Comparison of ENCODE assay signal across 19 cellular contexts in genomic region chr6:36249010-36249409, GRCh38. TPM values are rescaled to one million over a fixed set of nuclear protein-coding genes. Genes with fewer than 3 reads are reported as not detected.
DNase-seq lines count a peak whose midpoint lies in the region; ATAC-seq, FAIRE-seq and TF ChIP-seq lines count a peak whose summit lies in the region.
"Had no signal": no experiment of that assay in that cellular context is flagged by ENCODE, and none has a peak within 500 bp of the region (broad histone marks: within the 10 kb centered on the region; RNA-seq: fewer than 3 reads in every experiment).

No MANE protein-coding gene starts in this region.

- no peak overlapping the region for H3K4me3 ChIP-seq in bronchial epithelial cell (ENCODE audit: low read depth, low read length)
- H3K4me3 ChIP-seq in aorta (ENCODE audit: low read length in 2 of 2): no peak overlapping the region
- H3K4me3 ChIP-seq: ascending aorta, heart left ventricle, right lobe of liver had no signal

- peak; percentile 9 for TF ChIP-seq CTCF in bronchial epithelial cell (IDR thresholded peaks at IDR 0.05; ENCODE audit: insufficient read depth, low read length, severe bottlenecking)

- no peaks in the 10 kb centered on the region for H3K9me3 ChIP-seq in aorta (ENCODE audit: control insufficient read depth, low read length)
- H3K9me3 ChIP-seq: ascending aorta, heart left ventricle, right lobe of liver had no signal

- FAIRE-seq in bronchial epithelial cell (lab: Jason Lieb, UNC): no peak

- no peaks in the 10 kb centered on the region for H3K27me3 ChIP-seq in bronchial epithelial cell (ENCODE audit: control insufficient read depth, insufficient read depth, low read length)
- H3K27me3 ChIP-seq in aorta (ENCODE audit: control insufficient read depth in 1 of 2, insufficient read depth in 2 of 2, low read length in 1 of 2): no peaks in the 10 kb centered on the region
- H3K27me3 ChIP-seq: ascending aorta, heart left ventricle, right lobe of liver had no signal

- H3K4me1 ChIP-seq in aorta (ENCODE audit: control insufficient read depth in 1 of 2, insufficient read depth in 2 of 2, low read length in 2 of 2): peaks cover 0 to 1% of the 10 kb centered on the region in 2 donors
- H3K4me1 ChIP-seq: ascending aorta, right lobe of liver had no signal

- H3K36me3 ChIP-seq in bronchial epithelial cell (ENCODE audit: control insufficient read depth, insufficient read depth, low read length): no peaks in the 10 kb centered on the region
- no peaks in the 10 kb centered on the region for H3K36me3 ChIP-seq in aorta (ENCODE audit: control insufficient read depth in 1 of 2, insufficient read depth in 2 of 2, low read length in 1 of 2)
- H3K36me3 ChIP-seq: ascending aorta, heart left ventricle, right lobe of liver had no signal

- WGBS in aorta, 2 donors: 3 to 8% methylated on average over 1 of the region's 1 CpG

- intact Hi-C loops in aorta (cut with DNase I): no loop called here

- H3K27ac ChIP-seq in aorta (ENCODE audit: low read depth in 1 of 2, low read length in 2 of 2): no peak overlapping the region
- H3K27ac ChIP-seq: ascending aorta, right lobe of liver had no signal

- DNase-seq in SIG-M5 treated with dmso at 0.1 percent for 504 hours (lab: John Stamatoyannopoulos, UW; ENCODE audit: unreplicated experiment) (peak; percentile 20), SIG-M5 (lab: John Stamatoyannopoulos, UW) (no peak), bronchial epithelial cell (ENCODE audit: low read depth) (peak; percentile 70), iris pigment epithelial cell (ENCODE audit: low read depth) (peak; percentile 79), aorta (no peak), cerebellum (ENCODE audit: low spot score) (no peak)
- DNase-seq in activated CD4-positive, alpha-beta T cell treated with anti-CD3 and anti-CD28 coated beads, Interleukin-2, amount 50 U/mL, for 48 hours: no peak
- DNase-seq: 8988T; heart left ventricle; KG1; natural killer cell; NCI-H187; right lobe of liver; SHP77; stimulated activated naive CD8-positive, alpha-beta T cell treated with anti-CD3 and anti-CD28 coated beads, Interleukin-15, Interleukin-2, amounts not matched to agents 100 U/mL and 50 U/mL, for 24 hours; T1000 had no signal

- ATAC-seq in aorta (ENCODE audit: low FRiP score): peak; percentile 24
- no peak for ATAC-seq in GM19328 (IDR thresholded peaks at IDR 0.05; ENCODE audit: unreplicated experiment)
- ATAC-seq: left lobe of liver; stimulated activated naive CD8-positive, alpha-beta T cell treated with anti-CD3 and anti-CD28 coated beads, Interleukin-15, Interleukin-2, amounts not matched to agents 100 U/mL and 50 U/mL, for 24 hours had no signal

RNA-seq across cellular contexts. Expression of gene PNPLA1, which starts 20.9 kb away (rescaled TPM):
- total RNA-seq in bronchial epithelial cell (0.26 and 1.2 TPM in 2 replicates), aorta (under 1 TPM in 1 of 2 donors, not detected in 1; 0.23 TPM), cerebellum (not detected)
- under 1 TPM in 1 of 2 donors, not detected in 1; 0.15 TPM for polyA plus RNA-seq in aorta
- total RNA-seq: ascending aorta, left lobe of liver, right lobe of liver had no signal

RNA-seq across cellular contexts. Expression of gene BRPF3, which starts 52.5 kb away (rescaled TPM):
- total RNA-seq in bronchial epithelial cell (6.3 and 10.1 TPM in 2 replicates), aorta (10 to 100 TPM; 26.4 to 32.9 TPM), cerebellum (27.7 TPM)
- 10 to 100 TPM in 1 of 2 donors, 1 to 10 TPM in 1; 8.4 to 11.3 TPM for polyA plus RNA-seq in aorta

Comparison
In these comparisons a context has a peak if more than half of its experiments do, and no peak if none do; other contexts are left out.
1. DNase-seq: peak in SIG-M5 treated with dmso at 0.1 percent for 504 hours (single experiment), bronchial epithelial cell (single experiment) and iris pigment epithelial cell (single experiment); none in SIG-M5 (single experiment), aorta (0 of 2), cerebellum (single experiment) and activated CD4-positive, alpha-beta T cell treated with anti-CD3 and anti-CD28 coated beads, Interleukin-2, amount 50 U/mL, for 48 hours (0 of 2).